10 cellular contexts compared by ENCODE assay signal in the genomic region with DNA sequence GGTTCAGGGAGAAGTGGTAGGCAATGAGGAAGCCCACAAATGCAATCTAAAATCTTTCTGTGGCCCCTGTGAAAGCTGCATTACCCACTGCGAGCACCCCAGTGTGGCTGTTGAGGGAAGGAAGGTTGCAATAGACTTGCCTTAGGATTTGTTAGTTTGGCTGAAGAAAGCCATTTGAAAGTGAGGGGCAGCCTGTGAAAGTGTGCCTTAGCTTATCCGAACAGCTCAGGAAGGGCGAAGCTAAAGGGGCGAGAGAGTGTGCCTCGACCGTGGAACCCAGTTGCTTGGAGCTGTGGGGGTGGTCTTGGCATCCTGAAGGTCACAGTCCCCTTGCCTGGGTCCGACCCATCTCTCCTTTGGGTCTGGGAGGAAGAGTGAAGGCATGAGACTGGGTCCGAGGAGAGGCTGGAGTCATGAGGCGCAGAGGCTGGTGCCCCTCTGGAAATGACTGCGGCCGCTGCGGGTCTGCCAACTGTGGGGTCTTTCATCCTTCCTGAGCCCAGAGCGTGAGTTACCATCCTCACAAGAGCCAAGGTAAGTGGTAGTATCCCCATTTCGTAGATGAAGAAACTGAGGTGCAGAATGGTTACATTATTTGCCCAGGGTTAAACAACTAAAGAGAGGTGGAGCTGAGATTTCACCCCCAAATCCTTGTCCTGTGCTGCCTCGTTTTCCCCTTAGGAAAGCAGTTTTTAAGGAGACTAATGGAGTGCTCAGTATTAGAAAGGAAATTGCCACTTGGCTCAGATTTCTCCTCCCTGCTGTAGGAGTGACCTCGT. TPM values are rescaled to one million over a fixed set of nuclear protein-coding genes. Genes with fewer than 3 reads are reported as not detected.
DNase-seq lines count a peak whose midpoint lies in the region; ATAC-seq and TF ChIP-seq lines count a peak whose summit lies in the region.
"Had no signal": no experiment of that assay in that cellular context is flagged by ENCODE, and none has a peak within 500 bp of the region (broad histone marks: within the 10 kb centered on the region; RNA-seq: fewer than 3 reads in every experiment).

No MANE protein-coding gene starts in this region.

- peak overlapping the region; percentile 96 for H3K27ac Mint-ChIP-seq in dendritic cell treated with granulocyte-macrophage colony-stimulating factor and Interleukin-4, amounts not matched to agents 40 ng/mL and 50 ng/mL, for 4 days
- H3K27ac Mint-ChIP-seq in neural progenitor cell: peak overlapping the region; percentile 83

- H4K20me1 ChIP-seq in Karpas-422 (ENCODE audit: insufficient read depth, low read depth, low read length): no peaks in the 10 kb centered on the region
- H4K20me1 ChIP-seq in neural progenitor cell (ENCODE audit: low read depth): peaks cover 22% of the 10 kb centered on the region

- no peaks in the 10 kb centered on the region for H3K9me3 ChIP-seq in A673 (ENCODE audit: low read depth, low read length, poor library complexity, severe bottlenecking)
- no peaks in the 10 kb centered on the region for H3K9me3 ChIP-seq in Karpas-422 (ENCODE audit: low read length)
- H3K9me3 ChIP-seq in neural progenitor cell (ENCODE audit: low read depth): no peaks in the 10 kb centered on the region

- H3K36me3 ChIP-seq in A673 (ENCODE audit: insufficient read depth, low read length, poor library complexity, severe bottlenecking): no peaks in the 10 kb centered on the region
- no peaks in the 10 kb centered on the region for H3K36me3 ChIP-seq in Karpas-422 (ENCODE audit: insufficient read depth, low read length)
- H3K36me3 ChIP-seq in neural progenitor cell: no peaks in the 10 kb centered on the region

- CTCF ChIA-PET in A673 (lab: Charles Lee): interaction anchor here (1.3 kb wide), 1 partner anchor 25 kb away, joined by 6 read pairs; no protein-coding TSS in a partner anchor

- H3K27ac ChIP-seq in A673 (ENCODE audit: low read depth, low read length, poor library complexity, severe bottlenecking) (peak overlapping the region; percentile 63), Karpas-422 (ENCODE audit: low read length) (peak overlapping the region; percentile 77), neural progenitor cell (no peak overlapping the region)

- peaks cover 15% of the 10 kb centered on the region for H3K36me3 Mint-ChIP-seq in dendritic cell treated with granulocyte-macrophage colony-stimulating factor and Interleukin-4, amounts not matched to agents 40 ng/mL and 50 ng/mL, for 4 days (ENCODE audit: low read depth)
- peaks cover 4% of the 10 kb centered on the region for H3K36me3 Mint-ChIP-seq in neural progenitor cell

- no peaks in the 10 kb centered on the region for H3K9me3 Mint-ChIP-seq in dendritic cell treated with granulocyte-macrophage colony-stimulating factor and Interleukin-4, amounts not matched to agents 40 ng/mL and 50 ng/mL, for 4 days
- no peaks in the 10 kb centered on the region for H3K9me3 Mint-ChIP-seq in neural progenitor cell

- peaks cover 14% of the 10 kb centered on the region for H3F3A ChIP-seq in neural progenitor cell (ENCODE audit: low read depth)

- H3K4me2 ChIP-seq in Karpas-422 (ENCODE audit: low read depth, low read length, poor library complexity, severe bottlenecking) (peak overlapping the region; percentile 56), neural progenitor cell (no peak overlapping the region)

- H3K4me3 ChIP-seq in A673 (ENCODE audit: low read depth, low read length, poor library complexity, severe bottlenecking): no peak overlapping the region
- no peak overlapping the region for H3K4me3 ChIP-seq in Karpas-422 (ENCODE audit: low read length)
- H3K4me3 ChIP-seq in neural progenitor cell: no peak overlapping the region

- ATAC-seq in left colon (no peak), GM18511 (IDR thresholded peaks at IDR 0.05; ENCODE audit: unreplicated experiment) (no peak), GM21619 (IDR thresholded peaks at IDR 0.05; ENCODE audit: unreplicated experiment) (no peak)

- H2AFZ ChIP-seq in Karpas-422 (ENCODE audit: low read length): no peak overlapping the region
- no peak overlapping the region for H2AFZ ChIP-seq in neural progenitor cell (replicated peaks)

- no peaks in the 10 kb centered on the region for H3K9me2 ChIP-seq in Karpas-422 (replicated peaks; ENCODE audit: insufficient read depth, low read length)

- intact Hi-C loops in A673 (cut with micrococcal nuclease; ENCODE audit: unreplicated experiment): no loop called here
- intact Hi-C loops in dendritic cell treated with granulocyte-macrophage colony-stimulating factor and Interleukin-4, amounts not matched to agents 40 ng/mL and 50 ng/mL, for 4 days (cut with micrococcal nuclease): loop anchor here (2.0 to 5.0 kb wide), 2 partner anchors 14 to 40 kb away; no protein-coding TSS in a partner anchor
- intact Hi-C loops in left colon (cut with DNase I, micrococcal nuclease): no loop called here

- H3K9ac ChIP-seq in Karpas-422 (ENCODE audit: low read length) (peak overlapping the region; percentile 31), neural progenitor cell (no peak overlapping the region)

- peaks cover 83% of the 10 kb centered on the region for H3K4me1 Mint-ChIP-seq in dendritic cell treated with granulocyte-macrophage colony-stimulating factor and Interleukin-4, amounts not matched to agents 40 ng/mL and 50 ng/mL, for 4 days (ENCODE audit: low read depth)
- peaks cover 50% of the 10 kb centered on the region for H3K4me1 Mint-ChIP-seq in neural progenitor cell

- TF ChIP-seq CTCF in A673 (conservative IDR thresholded peaks at IDR 0.05; ENCODE audit: low read depth, low read length) (no peak), neural progenitor cell (IDR thresholded peaks at IDR 0.05) (no peak)

- POLR2A ChIA-PET in A673 (lab: Charles Lee; ENCODE audit: low non-redundant PET): no interaction called here

- no peaks in the 10 kb centered on the region for H3K27me3 ChIP-seq in A673 (replicated peaks; ENCODE audit: insufficient read depth, low read depth, low read length, poor library complexity)
- H3K27me3 ChIP-seq in Karpas-422 (ENCODE audit: low read length): no peaks in the 10 kb centered on the region
- no peaks in the 10 kb centered on the region for H3K27me3 ChIP-seq in neural progenitor cell

- BruUV-seq in A673 (replicated peaks; lab: Mats Ljungman, UMichigan): no TSS peak

- H3K27me3 Mint-ChIP-seq in dendritic cell treated with granulocyte-macrophage colony-stimulating factor and Interleukin-4, amounts not matched to agents 40 ng/mL and 50 ng/mL, for 4 days: no peaks in the 10 kb centered on the region
- peaks cover 3% of the 10 kb centered on the region for H3K27me3 Mint-ChIP-seq in neural progenitor cell (ENCODE audit: insufficient read depth, low read depth)

- H3K4me1 ChIP-seq in A673 (ENCODE audit: insufficient read depth, low read length, poor library complexity, severe bottlenecking): peaks cover 49% of the 10 kb centered on the region
- H3K4me1 ChIP-seq in Karpas-422 (ENCODE audit: low read length): peaks cover 40% of the 10 kb centered on the region
- H3K4me1 ChIP-seq in neural progenitor cell: peaks cover 15% of the 10 kb centered on the region

- H3K79me2 ChIP-seq in Karpas-422 (ENCODE audit: low read length) (peaks cover 69% of the 10 kb centered on the region), neural progenitor cell (ENCODE audit: low read depth) (peaks cover 16% of the 10 kb centered on the region)

- DNase-seq in A673 (ENCODE audit: low spot score): no peak
- no peak for DNase-seq in Karpas-422
- DNase-seq in neural progenitor cell (ENCODE audit: low spot score): no peak
- no peak for DNase-seq in left colon
- DNase-seq in dermis blood vessel endothelial cell: no peak
- DNase-seq: DMS53, NCI-H1436 had no signal

- peak overlapping the region; percentile 54 for H3K4me3 Mint-ChIP-seq in dendritic cell treated with granulocyte-macrophage colony-stimulating factor and Interleukin-4, amounts not matched to agents 40 ng/mL and 50 ng/mL, for 4 days
- peak overlapping the region; percentile 39 for H3K4me3 Mint-ChIP-seq in neural progenitor cell

RNA-seq across cellular contexts. Expression of a gene that starts 24.4 kb away (rescaled TPM):
- total RNA-seq in A673 (2021): 24.7 and 26.1 TPM in 2 replicates
- 4.1 and 12.7 TPM in 2 replicates for total RNA-seq in Karpas-422 (2014; rRNA removed; shearing (Covaris generic); ENCODE audit: low replicate concordance)
- 8.5 and 15.7 TPM in 2 replicates for total RNA-seq in neural progenitor cell (ENCODE audit: low replicate concordance)
- total RNA-seq in left colon: 10 to 100 TPM; 20.5 to 26.2 TPM
- 34.1 and 64.7 TPM in 2 replicates for total RNA-seq in dermis blood vessel endothelial cell

RNA-seq across cellular contexts. Expression of a gene that starts 25.3 kb away (rescaled TPM):
- total RNA-seq in A673 (2021) (9.3 and 10.8 TPM in 2 replicates), neural progenitor cell (ENCODE audit: low replicate concordance) (8.4 and 9.5 TPM in 2 replicates), left colon (10 to 100 TPM in 1 of 2 donors, 1 to 10 TPM in 1; 10.0 to 10.5 TPM), dermis blood vessel endothelial cell (12.8 and 13.8 TPM in 2 replicates)
- 7.3 and 13.9 TPM in 2 replicates for total RNA-seq in Karpas-422 (2014; rRNA removed; shearing (Covaris generic); ENCODE audit: low replicate concordance)

RNA-seq across cellular contexts. Expression of a gene that starts 35.1 kb away (rescaled TPM):
- total RNA-seq in A673 (2021) (120 and 122 TPM in 2 replicates), neural progenitor cell (ENCODE audit: low replicate concordance) (25.7 and 61.2 TPM in 2 replicates), left colon (100 to 1,000 TPM in 1 of 2 donors, 10 to 100 TPM in 1; 84.2 to 113 TPM), dermis blood vessel endothelial cell (52.8 and 87.3 TPM in 2 replicates)
- total RNA-seq in Karpas-422 (2014; rRNA removed; shearing (Covaris generic); ENCODE audit: low replicate concordance): 68.4 and 114 TPM in 2 replicates

RNA-seq across cellular contexts. Expression of a gene that starts 56.9 kb away (rescaled TPM):
- total RNA-seq in A673 (2021) (not detected in 2 replicates), neural progenitor cell (ENCODE audit: low replicate concordance) (not detected in 2 replicates), left colon (100 to 1,000 TPM in 1 of 2 donors, 10 to 100 TPM in 1; 12.3 to 358 TPM), dermis blood vessel endothelial cell (0.14 TPM in 1 of 2 replicates, not detected in the other)
- total RNA-seq in Karpas-422 (2014; rRNA removed; shearing (Covaris generic); ENCODE audit: low replicate concordance): not detected in 2 replicates
